In genomic region chr7:87151002-87151505, GRCh38 we compare ENCODE assay signal across 9 cellular contexts. TPM values are rescaled to one million over a fixed set of nuclear protein-coding genes. Genes with fewer than 3 reads are reported as not detected.
A peak's percentile ranks its signal among the peaks of the same experiment; 100 is the strongest.
DNase-seq lines count a peak whose midpoint lies in the region; ATAC-seq and TF ChIP-seq lines count a peak whose summit lies in the region.
"Had no signal": no experiment of that assay in that cellular context is flagged by ENCODE, and none has a peak within 500 bp of the region (broad histone marks: within the 10 kb centered on the region; RNA-seq: fewer than 3 reads in every experiment).

No MANE protein-coding gene starts in this region.

- TF ChIP-seq CTCF in Calu3 (IDR thresholded peaks at IDR 0.05; ENCODE audit: unreplicated experiment) (no peak), endothelial cell (IDR thresholded peaks at IDR 0.05; ENCODE audit: unreplicated experiment) (no peak)

- no peak overlapping the region for H3K9ac ChIP-seq in trophoblast cell (ENCODE audit: low read length)

- H4K12ac ChIP-seq in trophoblast cell (ENCODE audit: low read depth, low read length) = no peak overlapping the region

- no peak overlapping the region for H3K4me3 ChIP-seq in trophoblast cell (ENCODE audit: low read depth, low read length)

- H2AK5ac ChIP-seq in trophoblast cell (ENCODE audit: low read length) = no peak overlapping the region

- no peak overlapping the region for H3K18ac ChIP-seq in trophoblast cell (ENCODE audit: low read length)

- H3K79me1 ChIP-seq in trophoblast cell (ENCODE audit: low read length) = peaks cover 12% of the 10 kb centered on the region

- H3K23ac ChIP-seq in trophoblast cell (ENCODE audit: low read length) = no peak overlapping the region

- WGBS in trophoblast cell (ENCODE audit: extremely low coverage, insufficient coverage, insufficient read length) = no CpG with 5 or more reads among the region's 5 CpGs

- H3K36me3 ChIP-seq in trophoblast cell (ENCODE audit: control insufficient read depth in 1 of 2, insufficient read depth in 2 of 2, low read length in 2 of 2) = no peaks in the 10 kb centered on the region

- no peak overlapping the region for H2BK12ac ChIP-seq in trophoblast cell (ENCODE audit: low read length)

- peak overlapping the region; percentile 68 for H3K4me2 ChIP-seq in trophoblast cell (ENCODE audit: low read length)

- no peak overlapping the region for H2BK120ac ChIP-seq in trophoblast cell (ENCODE audit: insufficient read depth, low read length, poor library complexity)

- H2BK5ac ChIP-seq in trophoblast cell (ENCODE audit: low read depth, low read length, poor library complexity) = no peak overlapping the region

- no TSS peak for BruUV-seq in Calu3 (replicated peaks; lab: Mats Ljungman, UMichigan)

- peaks cover 8% of the 10 kb centered on the region for H3K79me2 ChIP-seq in trophoblast cell (ENCODE audit: control insufficient read depth, insufficient read depth, low read length, poor library complexity)

- H3K9me3 Mint-ChIP-seq in Calu3 (ENCODE audit: low read depth, unreplicated experiment) (no peaks in the 10 kb centered on the region), endothelial cell (ENCODE audit: unreplicated experiment) (no peaks in the 10 kb centered on the region)

- no peak overlapping the region for H2AFZ ChIP-seq in trophoblast cell (ENCODE audit: insufficient read depth, low read length, poor library complexity)

- no peak overlapping the region for H3K4ac ChIP-seq in trophoblast cell (ENCODE audit: low read depth, low read length)

- H3K4me1 ChIP-seq in trophoblast cell (ENCODE audit: control insufficient read depth in 1 of 2, insufficient read depth in 2 of 2, low read length in 2 of 2) = no peaks in the 10 kb centered on the region

- no peak for DNase-seq in Calu3
- peak; percentile 19 for DNase-seq in NCI-H69 (lab: John Stamatoyannopoulos, UW)
- no peak for DNase-seq in endothelial cell (ENCODE audit: low spot score)
- DNase-seq in trophoblast cell = no peak
- no peak for DNase-seq in globus pallidus (ENCODE audit: low spot score)
- DNase-seq in activated CD8-positive, alpha-beta memory T cell treated with anti-CD3 and anti-CD28 coated beads, Interleukin-2, amount 50 U/mL, for 4 hours = no peak
- DNase-seq: stimulated activated CD4-positive, alpha-beta T cell treated with anti-CD3 and anti-CD28 coated beads, Interleukin-2, amount 100 ng/mL, for 48 hours had no signal

- peaks cover 20% of the 10 kb centered on the region for H3K36me3 Mint-ChIP-seq in Calu3 (ENCODE audit: insufficient read depth, unreplicated experiment)
- H3K36me3 Mint-ChIP-seq in endothelial cell (ENCODE audit: low read depth, unreplicated experiment) = peaks cover 5% of the 10 kb centered on the region

- no peaks in the 10 kb centered on the region for H3K27me3 ChIP-seq in trophoblast cell (ENCODE audit: insufficient read depth, low read length)

- H3K4me1 Mint-ChIP-seq in Calu3 (ENCODE audit: low read depth, unreplicated experiment) = no peaks in the 10 kb centered on the region
- H3K4me1 Mint-ChIP-seq in endothelial cell (ENCODE audit: unreplicated experiment) = peaks cover 27% of the 10 kb centered on the region

- no peak for ATAC-seq in GM18909 (IDR thresholded peaks at IDR 0.05; ENCODE audit: poor library complexity, unreplicated experiment)
- no peak for ATAC-seq in GM19023 (IDR thresholded peaks at IDR 0.05; ENCODE audit: unreplicated experiment)

- no peaks in the 10 kb centered on the region for H3K27me3 Mint-ChIP-seq in Calu3 (ENCODE audit: unreplicated experiment)
- H3K27me3 Mint-ChIP-seq in endothelial cell (ENCODE audit: unreplicated experiment) = peaks cover 11% of the 10 kb centered on the region

- peak overlapping the region; percentile 92 for H3K4me3 Mint-ChIP-seq in Calu3 (ENCODE audit: low read depth, unreplicated experiment)
- H3K4me3 Mint-ChIP-seq in endothelial cell (ENCODE audit: unreplicated experiment) = peak overlapping the region; percentile 99

- no peak overlapping the region for H3K14ac ChIP-seq in trophoblast cell (ENCODE audit: low read length)

- intact Hi-C loops in Calu3 (cut with micrococcal nuclease; ENCODE audit: unreplicated experiment) = loop anchor here (5.0 to 10.0 kb wide), 2 partner anchors 86 to 306 kb away; no protein-coding TSS in a partner anchor

- H3K27ac Mint-ChIP-seq in Calu3 (ENCODE audit: unreplicated experiment) (no peak overlapping the region), endothelial cell (ENCODE audit: unreplicated experiment) (no peak overlapping the region)

- H3K9me3 ChIP-seq in trophoblast cell (ENCODE audit: insufficient read depth, low read depth, low read length) = no peaks in the 10 kb centered on the region

- no peak overlapping the region for H3K27ac ChIP-seq in trophoblast cell (ENCODE audit: low read depth, low read length)

- CTCF ChIA-PET in Calu3 (lab: Charles Lee) = interaction anchor here (0.6 kb wide), 1 partner anchor 793 kb away, joined by 4 read pairs; no protein-coding TSS in a partner anchor

- no peak overlapping the region for H4K91ac ChIP-seq in trophoblast cell (ENCODE audit: low read depth, low read length)

- H4K8ac ChIP-seq in trophoblast cell (ENCODE audit: low read depth, low read length) = no peak overlapping the region

RNA-seq across cellular contexts. Expression of gene DMTF1, which starts 1.2 kb away (rescaled TPM):
- total RNA-seq in Calu3 (2022) (58.3 and 64.0 TPM in 2 replicates), endothelial cell (ENCODE audit: unreplicated experiment) (106 TPM)
- polyA plus RNA-seq in trophoblast cell (2013) = 57.9 and 66.0 TPM in 2 replicates
